In the genomic region with DNA sequence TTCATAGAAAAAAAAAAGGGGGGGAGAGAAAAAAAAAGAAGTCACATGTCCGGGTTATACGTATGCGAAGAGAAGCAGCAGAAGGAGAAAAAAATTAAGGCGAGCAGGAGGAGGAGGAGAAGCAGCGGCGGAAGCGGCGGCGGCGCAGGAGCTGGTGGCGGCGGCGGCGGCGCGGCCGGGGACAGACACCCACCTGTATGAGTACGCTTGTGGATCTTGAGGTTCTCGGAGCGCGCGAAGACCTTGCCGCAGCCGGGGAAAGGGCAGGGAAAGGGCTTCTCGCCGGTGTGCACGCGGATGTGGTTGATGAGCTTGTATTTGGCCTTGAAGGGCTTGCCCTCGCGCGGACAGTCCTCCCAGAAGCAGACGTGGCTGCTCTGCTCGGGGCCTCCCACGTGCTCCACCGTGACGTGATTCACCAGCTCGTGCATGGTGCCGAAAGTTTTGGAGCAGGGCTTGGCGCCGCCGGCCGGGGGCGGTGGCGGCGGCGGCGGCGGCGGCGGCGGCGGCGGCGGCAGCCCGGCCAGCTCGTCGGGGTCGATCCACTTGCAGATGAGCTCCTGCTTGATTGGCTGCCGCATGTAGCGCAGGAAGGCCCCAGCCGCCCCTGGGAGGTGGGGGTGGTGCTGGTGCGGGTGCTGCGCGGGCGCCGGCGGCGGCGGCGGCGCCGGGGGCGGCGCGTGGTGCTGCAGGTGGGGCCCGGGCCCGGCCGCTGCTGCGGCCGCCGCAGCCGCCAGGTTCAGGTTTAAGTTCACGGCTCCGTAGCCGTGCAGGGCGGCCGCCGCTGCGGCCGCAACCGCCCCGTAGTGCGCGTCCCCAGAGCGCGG, we compare ENCODE assay signal across 9 cellular contexts. TPM values are rescaled to one million over a fixed set of nuclear protein-coding genes. Genes with fewer than 3 reads are reported as not detected.
DNase-seq lines count a peak whose midpoint lies in the region; ATAC-seq lines count a peak whose summit lies in the region.
"Had no signal": no experiment of that assay in that cellular context is flagged by ENCODE, and none has a peak within 500 bp of the region (broad histone marks: within the 10 kb centered on the region; RNA-seq: fewer than 3 reads in every experiment).

No MANE protein-coding gene starts in this region.

- peaks cover 17% of the 10 kb centered on the region for H3K4me1 Mint-ChIP-seq in activated T-helper 1 cell treated with anti-CD3 and anti-CD28 coated beads, Interleukin-12 subunit alpha, Interleukin-12 subunit beta, Interleukin-2, Interleukin-4 antibody, amounts not matched to agents 30 ng/mL and 10 ng/mL and 1 ng/mL, durations not matched to agents 14 hours and 24 hours and 36 hours (ENCODE audit: low read depth)
- peaks cover 30% of the 10 kb centered on the region for H3K4me1 Mint-ChIP-seq in stimulated activated naive CD8-positive, alpha-beta T cell treated with anti-CD3 and anti-CD28 coated beads, Interleukin-15, Interleukin-2, amounts not matched to agents 100 ng/mL and 50 ng/mL, for 24 hours (ENCODE audit: low read depth)

- H3K4me3 Mint-ChIP-seq in activated T-helper 1 cell treated with anti-CD3 and anti-CD28 coated beads, Interleukin-12 subunit alpha, Interleukin-12 subunit beta, Interleukin-2, Interleukin-4 antibody, amounts not matched to agents 30 ng/mL and 10 ng/mL and 1 ng/mL, durations not matched to agents 14 hours and 24 hours and 36 hours: peak overlapping the region; percentile 54
- H3K4me3 Mint-ChIP-seq in stimulated activated naive CD8-positive, alpha-beta T cell treated with anti-CD3 and anti-CD28 coated beads, Interleukin-15, Interleukin-2, amounts not matched to agents 100 ng/mL and 50 ng/mL, for 24 hours: peak overlapping the region; percentile 66

- no peak for ATAC-seq in GM19452 (IDR thresholded peaks at IDR 0.05; ENCODE audit: unreplicated experiment)

- H3K27ac Mint-ChIP-seq in activated T-helper 1 cell treated with anti-CD3 and anti-CD28 coated beads, Interleukin-12 subunit alpha, Interleukin-12 subunit beta, Interleukin-2, Interleukin-4 antibody, amounts not matched to agents 30 ng/mL and 10 ng/mL and 1 ng/mL, durations not matched to agents 14 hours and 24 hours and 36 hours: peak overlapping the region; percentile 87
- peak overlapping the region; percentile 78 for H3K27ac Mint-ChIP-seq in stimulated activated naive CD8-positive, alpha-beta T cell treated with anti-CD3 and anti-CD28 coated beads, Interleukin-15, Interleukin-2, amounts not matched to agents 100 ng/mL and 50 ng/mL, for 24 hours

- H3K36me3 Mint-ChIP-seq in activated T-helper 1 cell treated with anti-CD3 and anti-CD28 coated beads, Interleukin-12 subunit alpha, Interleukin-12 subunit beta, Interleukin-2, Interleukin-4 antibody, amounts not matched to agents 30 ng/mL and 10 ng/mL and 1 ng/mL, durations not matched to agents 14 hours and 24 hours and 36 hours (ENCODE audit: low read depth): peaks cover 4% of the 10 kb centered on the region
- peaks cover 25% of the 10 kb centered on the region for H3K36me3 Mint-ChIP-seq in stimulated activated naive CD8-positive, alpha-beta T cell treated with anti-CD3 and anti-CD28 coated beads, Interleukin-15, Interleukin-2, amounts not matched to agents 100 ng/mL and 50 ng/mL, for 24 hours (ENCODE audit: low read depth)

- intact Hi-C loops in activated T-helper 1 cell treated with anti-CD3 and anti-CD28 coated beads, Interleukin-12 subunit alpha, Interleukin-12 subunit beta, Interleukin-2, Interleukin-4 antibody, amounts not matched to agents 30 ng/mL and 10 ng/mL and 1 ng/mL, durations not matched to agents 14 hours and 24 hours and 36 hours (cut with micrococcal nuclease): loop anchor here (1.0 kb wide), 1 partner anchor 9 kb away; no protein-coding TSS in a partner anchor

- peak; percentile 70 for DNase-seq in NCI-H2227 (lab: John Stamatoyannopoulos, UW; ENCODE audit: unreplicated experiment)
- DNase-seq in NCI-H2227 treated with DMSO at 0.1 percent for 48 hours (lab: John Stamatoyannopoulos, UW): no peak
- DNase-seq in NCI-H146 (lab: John Stamatoyannopoulos, UW): peak; percentile 94
- DNase-seq in activated T-helper 1 cell treated with anti-CD3 and anti-CD28 coated beads, Interleukin-12 subunit alpha, Interleukin-12 subunit beta, Interleukin-2, Interleukin-4 antibody, amounts not matched to agents 30 ng/mL and 10 ng/mL and 1 ng/mL, durations not matched to agents 14 hours and 24 hours and 36 hours (ENCODE audit: low spot score): no peak
- DNase-seq in GM19240 (ENCODE audit: insufficient read length, low spot score): no peak

- H3K9me3 ChIP-seq in iPS-18c (ENCODE audit: control insufficient read depth, insufficient read depth, low read length): peaks cover 2% of the 10 kb centered on the region

- H3K9me3 Mint-ChIP-seq in activated T-helper 1 cell treated with anti-CD3 and anti-CD28 coated beads, Interleukin-12 subunit alpha, Interleukin-12 subunit beta, Interleukin-2, Interleukin-4 antibody, amounts not matched to agents 30 ng/mL and 10 ng/mL and 1 ng/mL, durations not matched to agents 14 hours and 24 hours and 36 hours: peaks cover 13% of the 10 kb centered on the region
- H3K9me3 Mint-ChIP-seq in stimulated activated naive CD8-positive, alpha-beta T cell treated with anti-CD3 and anti-CD28 coated beads, Interleukin-15, Interleukin-2, amounts not matched to agents 100 ng/mL and 50 ng/mL, for 24 hours: peaks cover 14% of the 10 kb centered on the region

- H3K4me3 ChIP-seq in iPS-18c (ENCODE audit: insufficient read depth, low read depth, low read length): peak overlapping the region; percentile 93

- peaks cover 66% of the 10 kb centered on the region for H3K27me3 Mint-ChIP-seq in activated T-helper 1 cell treated with anti-CD3 and anti-CD28 coated beads, Interleukin-12 subunit alpha, Interleukin-12 subunit beta, Interleukin-2, Interleukin-4 antibody, amounts not matched to agents 30 ng/mL and 10 ng/mL and 1 ng/mL, durations not matched to agents 14 hours and 24 hours and 36 hours (ENCODE audit: insufficient read depth)
- H3K27me3 Mint-ChIP-seq in stimulated activated naive CD8-positive, alpha-beta T cell treated with anti-CD3 and anti-CD28 coated beads, Interleukin-15, Interleukin-2, amounts not matched to agents 100 ng/mL and 50 ng/mL, for 24 hours: peaks cover 78% of the 10 kb centered on the region

RNA-seq across cellular contexts. Expression of a gene that starts 1.4 kb away (rescaled TPM):
- total RNA-seq in activated T-helper 1 cell treated with anti-CD3 and anti-CD28 coated beads, Interleukin-12 subunit alpha, Interleukin-12 subunit beta, Interleukin-2, Interleukin-4 antibody, amounts not matched to agents 30 ng/mL and 10 ng/mL and 1 ng/mL, durations not matched to agents 14 hours and 24 hours and 36 hours: not detected in 2 replicates
- total RNA-seq: activated CD8-positive, alpha-beta memory T cell treated with anti-CD3 and anti-CD28 coated beads for 36 hours had no signal

RNA-seq across cellular contexts. Expression of a gene that starts 11.4 kb away (rescaled TPM):
- 0.08 and 0.10 TPM in 2 replicates for total RNA-seq in activated T-helper 1 cell treated with anti-CD3 and anti-CD28 coated beads, Interleukin-12 subunit alpha, Interleukin-12 subunit beta, Interleukin-2, Interleukin-4 antibody, amounts not matched to agents 30 ng/mL and 10 ng/mL and 1 ng/mL, durations not matched to agents 14 hours and 24 hours and 36 hours
- total RNA-seq: activated CD8-positive, alpha-beta memory T cell treated with anti-CD3 and anti-CD28 coated beads for 36 hours had no signal

Comparison
In these comparisons a context has a peak if more than half of its experiments do, and no peak if none do; other contexts are left out.
1. DNase-seq: peak in NCI-H2227 (single experiment) and NCI-H146 (single experiment); none in NCI-H2227 treated with DMSO at 0.1 percent for 48 hours (single experiment), activated T-helper 1 cell treated with anti-CD3 and anti-CD28 coated beads, Interleukin-12 subunit alpha, Interleukin-12 subunit beta, Interleukin-2, Interleukin-4 antibody, amounts not matched to agents 30 ng/mL and 10 ng/mL and 1 ng/mL, durations not matched to agents 14 hours and 24 hours and 36 hours (single experiment) and GM19240 (single experiment).